In the genomic region with DNA sequence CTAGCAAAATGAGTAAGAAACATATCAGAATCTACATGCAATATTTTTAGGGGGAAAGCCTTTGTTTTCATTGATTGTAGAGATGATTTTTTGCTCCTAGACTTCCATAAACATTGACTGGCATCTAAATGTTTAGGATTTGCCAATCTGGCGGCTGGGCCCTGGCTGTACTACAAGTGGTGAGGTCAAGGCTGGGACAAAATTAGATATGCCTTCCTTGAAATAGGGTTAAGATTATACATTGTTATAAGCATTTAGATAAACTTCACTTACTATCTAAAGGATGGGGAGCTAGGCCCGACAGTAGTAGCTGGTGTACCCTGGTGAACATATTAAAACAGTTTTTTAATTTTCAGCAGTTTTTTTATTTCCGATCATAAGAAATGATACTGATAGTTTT, we compare ENCODE assay signal across 16 cellular contexts. TPM values are rescaled to one million over a fixed set of nuclear protein-coding genes. Genes with fewer than 3 reads are reported as not detected.
A peak's percentile ranks its signal among the peaks of the same experiment; 100 is the strongest.
DNase-seq lines count a peak whose midpoint lies in the region; ATAC-seq and TF ChIP-seq lines count a peak whose summit lies in the region.
"Had no signal": no experiment of that assay in that cellular context is flagged by ENCODE, and none has a peak within 500 bp of the region (broad histone marks: within the 10 kb centered on the region; RNA-seq: fewer than 3 reads in every experiment).

No MANE protein-coding gene starts in this region.

- intact Hi-C loops in esophagus muscularis mucosa (cut with DNase I), result loop anchor here (10.0 kb wide), 1 partner anchor 157 kb away; no protein-coding TSS in a partner anchor

- peaks cover 70% of the 10 kb centered on the region for H3K4me1 Mint-ChIP-seq in mesothelial cell of epicardium
- H3K4me1 Mint-ChIP-seq in progenitor cell of endocrine pancreas (ENCODE audit: low read depth), result peaks cover 6% of the 10 kb centered on the region

- ATAC-seq in stimulated activated naive CD8-positive, alpha-beta T cell treated with anti-CD3 and anti-CD28 coated beads, Interleukin-15, Interleukin-2, amounts not matched to agents 100 U/mL and 50 U/mL, for 24 hours, result no peak
- ATAC-seq in HG03196 (IDR thresholded peaks at IDR 0.05; ENCODE audit: unreplicated experiment), result no peak
- ATAC-seq: activated CD8-positive, alpha-beta memory T cell treated with anti-CD3 and anti-CD28 coated beads, Interleukin-2, amount 10 ng/mL, durations not matched to agents 7 days and 5 days had no signal

- TF ChIP-seq CTCF in VCaP (conservative IDR thresholded peaks at IDR 0.05), result no peak
- TF ChIP-seq CTCF in esophagus muscularis mucosa (IDR thresholded peaks at IDR 0.05), result no peak
- TF ChIP-seq CTCF in mesothelial cell of epicardium (IDR thresholded peaks at IDR 0.05; ENCODE audit: unreplicated experiment), result no peak
- TF ChIP-seq CTCF in suprapubic skin (IDR thresholded peaks at IDR 0.05), result no peak
- no peak for TF ChIP-seq CTCF in progenitor cell of endocrine pancreas (IDR thresholded peaks at IDR 0.05; ENCODE audit: unreplicated experiment)

- H3K27me3 ChIP-seq in esophagus muscularis mucosa, result no peaks in the 10 kb centered on the region
- H3K27me3 ChIP-seq in suprapubic skin, result no peaks in the 10 kb centered on the region

- H3K36me3 ChIP-seq in esophagus muscularis mucosa (peaks cover 7 to 14% (median 10%) of the 10 kb centered on the region in 4 donors), suprapubic skin (peaks cover 7% of the 10 kb centered on the region)

- H3K4me1 ChIP-seq in esophagus muscularis mucosa, result peaks cover 24 to 81% (median 73%) of the 10 kb centered on the region in 4 donors
- peaks cover 61% of the 10 kb centered on the region for H3K4me1 ChIP-seq in suprapubic skin

- H3K9me3 Mint-ChIP-seq in mesothelial cell of epicardium (no peaks in the 10 kb centered on the region), progenitor cell of endocrine pancreas (ENCODE audit: low read depth) (no peaks in the 10 kb centered on the region)
- H3K9me3 Mint-ChIP-seq: nephron progenitor cell had no signal

- H3K27ac Mint-ChIP-seq in mesothelial cell of epicardium (peak overlapping the region; percentile 43), progenitor cell of endocrine pancreas (no peak overlapping the region)
- H3K27ac Mint-ChIP-seq: activated CD8-positive, alpha-beta memory T cell treated with anti-CD3 and anti-CD28 coated beads, Interleukin-2, amount 10 ng/mL, durations not matched to agents 7 days and 5 days; IgD-negative memory B cell; nephron progenitor cell had no signal

- H3K27me3 Mint-ChIP-seq in mesothelial cell of epicardium (ENCODE audit: low read depth) (no peaks in the 10 kb centered on the region), progenitor cell of endocrine pancreas (peaks cover 89% of the 10 kb centered on the region)

- no peaks in the 10 kb centered on the region for H3K9me3 ChIP-seq in esophagus muscularis mucosa
- no peaks in the 10 kb centered on the region for H3K9me3 ChIP-seq in suprapubic skin

- H3K4me3 Mint-ChIP-seq in mesothelial cell of epicardium, result no peak overlapping the region
- no peak overlapping the region for H3K4me3 Mint-ChIP-seq in progenitor cell of endocrine pancreas (ENCODE audit: low read depth)
- H3K4me3 Mint-ChIP-seq: activated CD8-positive, alpha-beta memory T cell treated with anti-CD3 and anti-CD28 coated beads, Interleukin-2, amount 10 ng/mL, durations not matched to agents 7 days and 5 days; IgD-negative memory B cell; nephron progenitor cell had no signal

- TF ChIP-seq EP300 in esophagus muscularis mucosa (IDR thresholded peaks at IDR 0.05), result no peak
- TF ChIP-seq EP300 in suprapubic skin (IDR thresholded peaks at IDR 0.05), result no peak

- H3K36me3 Mint-ChIP-seq in mesothelial cell of epicardium, result peaks cover 19% of the 10 kb centered on the region
- peaks cover 2% of the 10 kb centered on the region for H3K36me3 Mint-ChIP-seq in progenitor cell of endocrine pancreas (ENCODE audit: insufficient read depth)
- H3K36me3 Mint-ChIP-seq: IgD-negative memory B cell had no signal

- 49% methylated on average over 3 of the region's 3 CpGs for WGBS in esophagus muscularis mucosa
- 71% methylated on average over 3 of the region's 3 CpGs for WGBS in suprapubic skin

- H3K4me3 ChIP-seq in esophagus muscularis mucosa (peak overlapping the region in 3 of 4 donors; percentile 16 to 96 (median 96)), suprapubic skin (no peak overlapping the region)

- no peak for DNase-seq in esophagus muscularis mucosa (ENCODE audit: extremely low spot score)
- DNase-seq in mesothelial cell of epicardium (ENCODE audit: low spot score in 2 of 2, unreplicated experiment in 2 of 2), result no peak
- no peak for DNase-seq in suprapubic skin (ENCODE audit: low spot score in 2 of 2)
- DNase-seq in stimulated activated naive CD8-positive, alpha-beta T cell treated with anti-CD3 and anti-CD28 coated beads, Interleukin-15, Interleukin-2, amounts not matched to agents 100 U/mL and 50 U/mL, for 24 hours, result no peak
- no peak for DNase-seq in NCI-H524 treated with DMSO at 0.1 percent for 48 hours (lab: John Stamatoyannopoulos, UW)
- no peak for DNase-seq in progenitor cell of endocrine pancreas (ENCODE audit: low spot score, unreplicated experiment)
- DNase-seq: activated CD4-positive, CD25-positive, alpha-beta regulatory T cell; activated CD8-positive, alpha-beta memory T cell treated with anti-CD3 and anti-CD28 coated beads, Interleukin-2, amount 10 ng/mL, durations not matched to agents 7 days and 5 days; activated gamma-delta T cell; Calu3; nephron progenitor cell; stimulated activated CD4-positive, alpha-beta T cell treated with anti-CD3 and anti-CD28 coated beads, Interleukin-4, amount 100 ng/mL, for 4 hours; T-helper 1 cell had no signal

- TF ChIP-seq POLR2A in esophagus muscularis mucosa (IDR thresholded peaks at IDR 0.05; ENCODE audit: low read depth), result no peak
- no peak for TF ChIP-seq POLR2A in suprapubic skin (IDR thresholded peaks at IDR 0.05)

- H3K27ac ChIP-seq in VCaP, result peak overlapping the region; percentile 93; the same call in 1 of the 2 replicates
- peak overlapping the region; percentile 97 to 98 (median 98) for H3K27ac ChIP-seq in esophagus muscularis mucosa (replicated peaks in 1 of 4)
- peak overlapping the region; percentile 5 for H3K27ac ChIP-seq in suprapubic skin

RNA-seq across cellular contexts. Expression of a gene that starts 5.2 kb away (rescaled TPM):
- 100 to 1,000 TPM; 134 to 183 (median 148) TPM for total RNA-seq in esophagus muscularis mucosa
- 152 to 163 TPM (median 162 TPM) in 3 replicates for total RNA-seq in mesothelial cell of epicardium
- total RNA-seq in suprapubic skin, result 10 to 100 TPM; 30.1 to 54.2 (median 48.2) TPM
- 1.2 and 3.9 TPM in 2 replicates for total RNA-seq in progenitor cell of endocrine pancreas

Comparison
In these comparisons a context has a peak if more than half of its experiments do, and no peak if none do; other contexts are left out.
1. H3K27ac ChIP-seq: peak in every context shown above with its lines; median percentile 98 in esophagus muscularis mucosa; 93 in VCaP; 5 in suprapubic skin.